In the genomic region with DNA sequence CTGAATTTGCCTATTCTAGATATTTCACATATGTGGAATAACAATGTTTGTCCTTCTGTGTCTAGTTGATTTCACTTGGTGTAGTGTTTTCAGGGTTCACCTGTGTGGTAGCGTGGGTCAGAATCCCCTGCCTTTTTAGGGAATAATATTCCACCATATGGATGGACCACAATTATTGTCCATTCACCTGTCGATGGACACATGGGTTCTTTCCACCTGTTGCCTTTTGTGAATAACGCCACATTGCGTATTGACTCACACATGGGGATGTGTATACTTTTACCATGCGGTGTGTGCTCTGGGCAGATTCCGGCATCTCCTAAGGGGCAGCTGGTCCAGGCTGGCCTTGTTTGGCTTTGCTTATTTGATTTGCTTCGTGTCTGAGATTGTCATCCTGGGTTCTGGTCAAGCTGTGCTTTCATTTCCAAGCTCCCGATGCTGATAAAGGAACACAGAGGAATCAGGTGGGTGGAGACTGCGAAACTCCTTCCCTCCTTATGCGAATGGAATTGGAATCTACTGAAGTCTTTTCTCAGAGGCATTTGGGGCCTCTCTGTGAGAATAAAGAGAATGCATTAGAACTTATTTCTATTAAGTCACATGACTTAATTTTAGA, we compare ENCODE assay signal across 15 cellular contexts. TPM values are rescaled to one million over a fixed set of nuclear protein-coding genes. Genes with fewer than 3 reads are reported as not detected.
"Had no signal": no experiment of that assay in that cellular context is flagged by ENCODE, and none has a peak within 500 bp of the region (broad histone marks: within the 10 kb centered on the region; RNA-seq: fewer than 3 reads in every experiment).

No MANE protein-coding gene starts in this region.

- H3K36me3 Mint-ChIP-seq: activated naive CD8-positive, alpha-beta T cell treated with anti-CD3 and anti-CD28 coated beads, Interleukin-2, amount 10 ng/mL, durations not matched to agents 7 days and 5 days; brain had no signal

- H3K4me1 Mint-ChIP-seq: brain; central memory CD8-positive, alpha-beta T cell; nephron had no signal

- DNase-seq: activated gamma-delta T cell; effector memory CD8-positive, alpha-beta T cell; lower lobe of right lung; occipital lobe; stimulated activated naive CD8-positive, alpha-beta T cell treated with anti-CD3 and anti-CD28 coated beads, Interleukin-15, amount 100 ng/mL, for 72 hours had no signal

- H3K27ac Mint-ChIP-seq: activated naive CD8-positive, alpha-beta T cell treated with anti-CD3 and anti-CD28 coated beads, Interleukin-2, amount 10 ng/mL, durations not matched to agents 7 days and 5 days; activated T-cell treated with anti-CD3 and anti-CD28 coated beads, Interleukin-2, amount 50 U/mL, for 24 hours; dendritic cell treated with granulocyte-macrophage colony-stimulating factor and Interleukin-4, amounts not matched to agents 40 ng/mL and 50 ng/mL, for 4 days; effector memory CD8-positive, alpha-beta T cell; nephron; stimulated activated naive CD8-positive, alpha-beta T cell treated with anti-CD3 and anti-CD28 coated beads, Interleukin-15, amount 100 ng/mL, for 72 hours had no signal

- H3K9me3 Mint-ChIP-seq: activated naive CD8-positive, alpha-beta T cell treated with anti-CD3 and anti-CD28 coated beads, Interleukin-2, amount 10 ng/mL, durations not matched to agents 7 days and 5 days; activated T-cell treated with anti-CD3 and anti-CD28 coated beads, Interleukin-2, amount 50 U/mL, for 24 hours; central memory CD8-positive, alpha-beta T cell; dendritic cell treated with granulocyte-macrophage colony-stimulating factor and Interleukin-4, amounts not matched to agents 40 ng/mL and 50 ng/mL, for 4 days; effector memory CD8-positive, alpha-beta T cell; nephron; stimulated activated naive CD8-positive, alpha-beta T cell treated with anti-CD3 and anti-CD28 coated beads, Interleukin-15, amount 100 ng/mL, for 72 hours had no signal

- H3K9me3 ChIP-seq: lower lobe of right lung, prostate gland, thoracic aorta had no signal

- H3K27ac ChIP-seq: epithelial cell of prostate, lower lobe of right lung, prostate gland, thoracic aorta had no signal

- H3K4me3 Mint-ChIP-seq: activated naive CD8-positive, alpha-beta T cell treated with anti-CD3 and anti-CD28 coated beads, Interleukin-2, amount 10 ng/mL, durations not matched to agents 7 days and 5 days; activated T-cell treated with anti-CD3 and anti-CD28 coated beads, Interleukin-2, amount 50 U/mL, for 24 hours; brain; central memory CD8-positive, alpha-beta T cell; dendritic cell treated with granulocyte-macrophage colony-stimulating factor and Interleukin-4, amounts not matched to agents 40 ng/mL and 50 ng/mL, for 4 days; effector memory CD8-positive, alpha-beta T cell; nephron; stimulated activated naive CD8-positive, alpha-beta T cell treated with anti-CD3 and anti-CD28 coated beads, Interleukin-15, amount 100 ng/mL, for 72 hours had no signal

- ATAC-seq: effector memory CD8-positive, alpha-beta T cell; lower lobe of right lung had no signal

- H3K36me3 ChIP-seq: lower lobe of right lung, prostate gland, thoracic aorta had no signal

- H3K27me3 Mint-ChIP-seq: dendritic cell treated with granulocyte-macrophage colony-stimulating factor and Interleukin-4, amounts not matched to agents 40 ng/mL and 50 ng/mL, for 4 days had no signal

- H3K4me1 ChIP-seq: lower lobe of right lung, prostate gland had no signal

- H3K4me3 ChIP-seq: lower lobe of right lung, prostate gland, thoracic aorta had no signal

RNA-seq across cellular contexts. Expression of a gene that starts 18.9 kb away (rescaled TPM):
- total RNA-seq: activated naive CD8-positive, alpha-beta T cell treated with anti-CD3 and anti-CD28 coated beads, Interleukin-2, amount 10 ng/mL, durations not matched to agents 7 days and 5 days; lower lobe of right lung; occipital lobe; T-helper 1 cell treated with Interleukin-12 subunit alpha and Interleukin-12 subunit beta and Interleukin-4 antibody, amounts not matched to agents 30 ng/mL and 1 ng/mL, for 36 hours had no signal

RNA-seq across cellular contexts. Expression of a gene that starts 44.2 kb away (rescaled TPM):
- total RNA-seq: T-helper 1 cell treated with Interleukin-12 subunit alpha and Interleukin-12 subunit beta and Interleukin-4 antibody, amounts not matched to agents 30 ng/mL and 1 ng/mL, for 36 hours had no signal
